Comparison of ENCODE assay signal across 27 cellular contexts in genomic region chr6:114576330-114576729, GRCh38.
"Had no signal": no experiment of that assay in that cellular context is flagged by ENCODE, and none has a peak within 500 bp of the region (broad histone marks: within the 10 kb centered on the region; RNA-seq: fewer than 3 reads in every experiment).

No MANE protein-coding gene starts in this region.

- H3K27me3 ChIP-seq: body of pancreas, brain microvascular endothelial cell, breast epithelium had no signal

- H3K4me3 ChIP-seq: body of pancreas, breast epithelium, coronary artery had no signal

- H3K9me3 ChIP-seq: body of pancreas had no signal

- H3K4me1 ChIP-seq: body of pancreas, breast epithelium had no signal

- DNase-seq: activated B cell treated with CpG ODN at 0.5 μM for 24 hours; activated CD4-positive, alpha-beta memory T cell treated with anti-CD3 and anti-CD28 coated beads for 36 hours; activated CD4-positive, alpha-beta T cell treated with anti-CD3 and anti-CD28 coated beads for 4 hours; activated CD4-positive, alpha-beta T cell treated with anti-CD3 and anti-CD28 coated beads, Interleukin-2, amount 10 ng/mL, durations not matched to agents 24 days and 14 days; activated CD4-positive, alpha-beta T cell treated with anti-CD3 and anti-CD28 coated beads, Interleukin-2, amount 50 U/mL, for 1 hour; activated CD4-positive, alpha-beta T cell treated with anti-CD3 and anti-CD28 coated beads, Interleukin-2, amount 50 U/mL, for 4 hours; activated CD4-positive, CD25-positive, alpha-beta regulatory T cell treated with anti-CD3 and anti-CD28 coated beads, Interleukin-2, amount 50 U/mL, for 72 hours; activated CD8-positive, alpha-beta memory T cell treated with anti-CD3 and anti-CD28 coated beads, Interleukin-2, amount 50 U/mL, for 4 hours; activated CD8-positive, alpha-beta T cell treated with anti-CD3 and anti-CD28 coated beads for 36 hours; activated effector memory CD4-positive, alpha-beta T cell treated with Interleukin-2 at 50 U/mL for 16 hours; activated gamma-delta T cell; activated naive CD4-positive, alpha-beta T cell treated with anti-CD3 and anti-CD28 coated beads, Interleukin-2, amount 10 ng/mL, durations not matched to agents 7 days and 5 days; activated naive CD4-positive, alpha-beta T cell treated with Interleukin-2 at 50 U/mL for 16 hours; activated naive CD8-positive, alpha-beta T cell treated with anti-CD3 and anti-CD28 coated beads, Interleukin-2, amount 10 ng/mL, durations not matched to agents 7 days and 5 days; activated naive CD8-positive, alpha-beta T cell treated with anti-CD3 and anti-CD28 coated beads, Interleukin-2, amount 50 U/mL, for 24 hours; activated T-cell treated with anti-CD3 and anti-CD28 coated beads for 4 hours; activated T-cell treated with anti-CD3 and anti-CD28 coated beads, Interleukin-2, amount 50 U/mL, for 1 hour; activated T-cell treated with anti-CD3 and anti-CD28 coated beads, Interleukin-2, amount 50 U/mL, for 48 hours; amygdala; aorta; body of pancreas; brain microvascular endothelial cell; central memory CD4-positive, alpha-beta T cell; T-helper 2 cell; T-helper 9 cell had no signal

- H3K36me3 ChIP-seq: brain microvascular endothelial cell, breast epithelium had no signal

- ATAC-seq: activated CD8-positive, alpha-beta T cell treated with anti-CD3 and anti-CD28 coated beads for 36 hours; activated naive CD8-positive, alpha-beta T cell treated with anti-CD3 and anti-CD28 coated beads, Interleukin-2, amount 50 U/mL, for 24 hours; body of pancreas had no signal
